In genomic region chrX:21427086-21427485, GRCh38 we compare ENCODE assay signal across 36 cellular contexts.
"Had no signal": no experiment of that assay in that cellular context is flagged by ENCODE, and none has a peak within 500 bp of the region (broad histone marks: within the 10 kb centered on the region; RNA-seq: fewer than 3 reads in every experiment).

No MANE protein-coding gene starts in this region.

- ATAC-seq: activated CD8-positive, alpha-beta T cell treated with anti-CD3 and anti-CD28 coated beads for 36 hours; activated naive CD8-positive, alpha-beta T cell treated with anti-CD3 and anti-CD28 coated beads, Interleukin-2, amount 50 U/mL, for 24 hours; activated T-cell treated with anti-CD3 and anti-CD28 coated beads, Interleukin-2, amount 50 U/mL, for 4 hours; activated T-cell treated with anti-CD3 and anti-CD28 coated beads, Interleukin-2, amount 50 U/mL, for 72 hours; activated T-helper 17 cell treated with anti-CD3 and anti-CD28 coated beads, Interleukin-2, amount 50 U/mL, for 72 hours; body of pancreas had no signal

- H3K27ac ChIP-seq: ascending aorta, body of pancreas, brain microvascular endothelial cell, breast epithelium, VCaP had no signal

- H3K4me1 ChIP-seq: ascending aorta, body of pancreas, breast epithelium had no signal

- H3K4me3 Mint-ChIP-seq: activated B cell treated with CpG ODN at 0.5 μM for 24 hours; activated CD4-positive, alpha-beta memory T cell treated with anti-CD3 and anti-CD28 coated beads for 36 hours; activated CD4-positive, alpha-beta T cell treated with anti-CD3 and anti-CD28 coated beads, Interleukin-2, amount 10 ng/mL, durations not matched to agents 24 days and 14 days; activated CD8-positive, alpha-beta T cell treated with anti-CD3 and anti-CD28 coated beads for 36 hours; activated naive CD4-positive, alpha-beta T cell treated with anti-CD3 and anti-CD28 coated beads, Interleukin-2, amount 10 ng/mL, durations not matched to agents 7 days and 5 days; activated naive CD4-positive, alpha-beta T cell treated with anti-CD3 and anti-CD28 coated beads, Interleukin-2, amount 50 U/mL, for 24 hours; activated naive CD8-positive, alpha-beta T cell; activated naive CD8-positive, alpha-beta T cell treated with anti-CD3 and anti-CD28 coated beads, Interleukin-2, amount 10 ng/mL, durations not matched to agents 7 days and 5 days; activated naive CD8-positive, alpha-beta T cell treated with anti-CD3 and anti-CD28 coated beads, Interleukin-2, amount 50 U/mL, for 24 hours; activated T-cell treated with anti-CD3 and anti-CD28 coated beads, Interleukin-2, amount 50 U/mL, for 4 hours; activated T-cell treated with anti-CD3 and anti-CD28 coated beads, Interleukin-2, amount 50 U/mL, for 72 hours; activated T-helper 1 cell treated with anti-CD3 and anti-CD28 coated beads, Interleukin-12 subunit alpha, Interleukin-12 subunit beta, Interleukin-2, Interleukin-4 antibody, amounts not matched to agents 30 ng/mL and 10 ng/mL and 1 ng/mL, durations not matched to agents 14 hours and 24 hours and 36 hours; activated T-helper 17 cell treated with anti-CD3 and anti-CD28 coated beads, Interleukin-2, amount 50 U/mL, for 72 hours; T-helper 1 cell treated with Interleukin-12 subunit alpha and Interleukin-12 subunit beta and Interleukin-4 antibody, amounts not matched to agents 30 μg/mL and 1 μg/mL, for 36 hours; T-helper 2 cell treated with Interferon-gamma antibody and Interleukin-4, amounts not matched to agents 5 μg/mL and 100 μg/mL, for 36 hours had no signal

- H3K27ac Mint-ChIP-seq: activated CD4-positive, alpha-beta memory T cell treated with anti-CD3 and anti-CD28 coated beads for 36 hours; activated CD4-positive, alpha-beta T cell treated with anti-CD3 and anti-CD28 coated beads, Interleukin-2, amount 10 ng/mL, durations not matched to agents 24 days and 14 days; activated CD8-positive, alpha-beta T cell treated with anti-CD3 and anti-CD28 coated beads for 36 hours; activated naive CD4-positive, alpha-beta T cell treated with anti-CD3 and anti-CD28 coated beads, Interleukin-2, amount 10 ng/mL, durations not matched to agents 7 days and 5 days; activated naive CD4-positive, alpha-beta T cell treated with anti-CD3 and anti-CD28 coated beads, Interleukin-2, amount 50 U/mL, for 24 hours; activated naive CD8-positive, alpha-beta T cell; activated naive CD8-positive, alpha-beta T cell treated with anti-CD3 and anti-CD28 coated beads, Interleukin-2, amount 10 ng/mL, durations not matched to agents 7 days and 5 days; activated naive CD8-positive, alpha-beta T cell treated with anti-CD3 and anti-CD28 coated beads, Interleukin-2, amount 50 U/mL, for 24 hours; activated T-cell treated with anti-CD3 and anti-CD28 coated beads, Interleukin-2, amount 50 U/mL, for 72 hours; activated T-helper 1 cell treated with anti-CD3 and anti-CD28 coated beads, Interleukin-12 subunit alpha, Interleukin-12 subunit beta, Interleukin-2, Interleukin-4 antibody, amounts not matched to agents 30 ng/mL and 10 ng/mL and 1 ng/mL, durations not matched to agents 14 hours and 24 hours and 36 hours; activated T-helper 17 cell treated with anti-CD3 and anti-CD28 coated beads, Interleukin-2, amount 50 U/mL, for 72 hours; T-helper 1 cell treated with Interleukin-12 subunit alpha and Interleukin-12 subunit beta and Interleukin-4 antibody, amounts not matched to agents 30 μg/mL and 1 μg/mL, for 36 hours; T-helper 2 cell treated with Interferon-gamma antibody and Interleukin-4, amounts not matched to agents 5 μg/mL and 100 μg/mL, for 36 hours had no signal

- H3K9me3 Mint-ChIP-seq: activated B cell treated with CpG ODN at 0.5 μM for 24 hours; activated CD4-positive, alpha-beta memory T cell treated with anti-CD3 and anti-CD28 coated beads for 36 hours; activated CD4-positive, alpha-beta T cell treated with anti-CD3 and anti-CD28 coated beads, Interleukin-2, amount 10 ng/mL, durations not matched to agents 24 days and 14 days; activated CD8-positive, alpha-beta T cell treated with anti-CD3 and anti-CD28 coated beads for 36 hours; activated naive CD4-positive, alpha-beta T cell treated with anti-CD3 and anti-CD28 coated beads, Interleukin-2, amount 10 ng/mL, durations not matched to agents 7 days and 5 days; activated naive CD4-positive, alpha-beta T cell treated with anti-CD3 and anti-CD28 coated beads, Interleukin-2, amount 50 U/mL, for 24 hours; activated naive CD8-positive, alpha-beta T cell treated with anti-CD3 and anti-CD28 coated beads, Interleukin-2, amount 10 ng/mL, durations not matched to agents 7 days and 5 days; activated naive CD8-positive, alpha-beta T cell treated with anti-CD3 and anti-CD28 coated beads, Interleukin-2, amount 50 U/mL, for 24 hours; activated T-cell treated with anti-CD3 and anti-CD28 coated beads, Interleukin-2, amount 50 U/mL, for 4 hours; activated T-cell treated with anti-CD3 and anti-CD28 coated beads, Interleukin-2, amount 50 U/mL, for 72 hours; activated T-helper 1 cell treated with anti-CD3 and anti-CD28 coated beads, Interleukin-12 subunit alpha, Interleukin-12 subunit beta, Interleukin-2, Interleukin-4 antibody, amounts not matched to agents 30 ng/mL and 10 ng/mL and 1 ng/mL, durations not matched to agents 14 hours and 24 hours and 36 hours; activated T-helper 17 cell treated with anti-CD3 and anti-CD28 coated beads, Interleukin-2, amount 50 U/mL, for 72 hours; T-helper 1 cell treated with Interleukin-12 subunit alpha and Interleukin-12 subunit beta and Interleukin-4 antibody, amounts not matched to agents 30 μg/mL and 1 μg/mL, for 36 hours; T-helper 2 cell treated with Interferon-gamma antibody and Interleukin-4, amounts not matched to agents 5 μg/mL and 100 μg/mL, for 36 hours had no signal

- H3K27me3 ChIP-seq: ascending aorta, body of pancreas, brain microvascular endothelial cell had no signal

- H3K9me3 ChIP-seq: ascending aorta, body of pancreas, breast epithelium had no signal

- FAIRE-seq: TTC549 had no signal

- DNase-seq: activated B cell treated with CpG ODN at 0.5 μM for 24 hours; activated CD4-positive, alpha-beta memory T cell treated with anti-CD3 and anti-CD28 coated beads for 36 hours; activated CD4-positive, alpha-beta T cell treated with anti-CD3 and anti-CD28 coated beads for 4 hours; activated CD4-positive, alpha-beta T cell treated with anti-CD3 and anti-CD28 coated beads, Interleukin-2, amount 10 ng/mL, durations not matched to agents 24 days and 14 days; activated CD4-positive, alpha-beta T cell treated with anti-CD3 and anti-CD28 coated beads, Interleukin-2, amount 50 U/mL, for 1 hour; activated CD4-positive, alpha-beta T cell treated with anti-CD3 and anti-CD28 coated beads, Interleukin-2, amount 50 U/mL, for 4 hours; activated CD4-positive, CD25-positive, alpha-beta regulatory T cell treated with anti-CD3 and anti-CD28 coated beads, Interleukin-2, amount 50 U/mL, for 72 hours; activated CD8-positive, alpha-beta memory T cell treated with anti-CD3 and anti-CD28 coated beads, Interleukin-2, amount 50 U/mL, for 4 hours; activated CD8-positive, alpha-beta T cell treated with anti-CD3 and anti-CD28 coated beads for 36 hours; activated effector memory CD4-positive, alpha-beta T cell treated with anti-CD3 and anti-CD28 coated beads, Interleukin-2, amount 50 U/mL, for 16 hours; activated naive CD4-positive, alpha-beta T cell treated with anti-CD3 and anti-CD28 coated beads, Interleukin-2, amount 10 ng/mL, durations not matched to agents 7 days and 5 days; activated naive CD4-positive, alpha-beta T cell treated with Interleukin-2 at 50 U/mL for 16 hours; activated naive CD8-positive, alpha-beta T cell treated with anti-CD3 and anti-CD28 coated beads, Interleukin-2, amount 10 ng/mL, durations not matched to agents 7 days and 5 days; activated naive CD8-positive, alpha-beta T cell treated with anti-CD3 and anti-CD28 coated beads, Interleukin-2, amount 50 U/mL, for 24 hours; activated T-cell treated with anti-CD3 and anti-CD28 coated beads for 4 hours; activated T-cell treated with anti-CD3 and anti-CD28 coated beads, Interleukin-2, amount 50 U/mL, for 1 hour; activated T-cell treated with anti-CD3 and anti-CD28 coated beads, Interleukin-2, amount 50 U/mL, for 4 hours; activated T-cell treated with anti-CD3 and anti-CD28 coated beads, Interleukin-2, amount 50 U/mL, for 72 hours; amygdala; anterior cingulate cortex; body of pancreas; brain microvascular endothelial cell; central memory CD4-positive, alpha-beta T cell; T-helper 1 cell; T-helper 2 cell; T-helper 9 cell had no signal

- H3K4me3 ChIP-seq: ascending aorta, body of pancreas, breast epithelium had no signal

- H3K27me3 Mint-ChIP-seq: activated B cell treated with CpG ODN at 0.5 μM for 24 hours; activated CD4-positive, alpha-beta memory T cell treated with anti-CD3 and anti-CD28 coated beads for 36 hours; activated CD4-positive, alpha-beta T cell treated with anti-CD3 and anti-CD28 coated beads, Interleukin-2, amount 10 ng/mL, durations not matched to agents 24 days and 14 days; activated CD8-positive, alpha-beta T cell treated with anti-CD3 and anti-CD28 coated beads for 36 hours; activated naive CD4-positive, alpha-beta T cell treated with anti-CD3 and anti-CD28 coated beads, Interleukin-2, amount 10 ng/mL, durations not matched to agents 7 days and 5 days; activated naive CD4-positive, alpha-beta T cell treated with anti-CD3 and anti-CD28 coated beads, Interleukin-2, amount 50 U/mL, for 24 hours; activated naive CD8-positive, alpha-beta T cell; activated naive CD8-positive, alpha-beta T cell treated with anti-CD3 and anti-CD28 coated beads, Interleukin-2, amount 10 ng/mL, durations not matched to agents 7 days and 5 days; activated naive CD8-positive, alpha-beta T cell treated with anti-CD3 and anti-CD28 coated beads, Interleukin-2, amount 50 U/mL, for 24 hours; activated T-helper 17 cell treated with anti-CD3 and anti-CD28 coated beads, Interleukin-2, amount 50 U/mL, for 72 hours had no signal

- H3K36me3 ChIP-seq: ascending aorta, brain microvascular endothelial cell, breast epithelium had no signal

- H3K4me1 Mint-ChIP-seq: activated CD4-positive, alpha-beta T cell treated with anti-CD3 and anti-CD28 coated beads, Interleukin-2, amount 10 ng/mL, durations not matched to agents 24 days and 14 days; activated naive CD8-positive, alpha-beta T cell treated with anti-CD3 and anti-CD28 coated beads, Interleukin-2, amount 10 ng/mL, durations not matched to agents 7 days and 5 days; activated naive CD8-positive, alpha-beta T cell treated with anti-CD3 and anti-CD28 coated beads, Interleukin-2, amount 50 U/mL, for 24 hours; activated T-helper 17 cell treated with anti-CD3 and anti-CD28 coated beads, Interleukin-2, amount 50 U/mL, for 72 hours had no signal
